In the genomic region with DNA sequence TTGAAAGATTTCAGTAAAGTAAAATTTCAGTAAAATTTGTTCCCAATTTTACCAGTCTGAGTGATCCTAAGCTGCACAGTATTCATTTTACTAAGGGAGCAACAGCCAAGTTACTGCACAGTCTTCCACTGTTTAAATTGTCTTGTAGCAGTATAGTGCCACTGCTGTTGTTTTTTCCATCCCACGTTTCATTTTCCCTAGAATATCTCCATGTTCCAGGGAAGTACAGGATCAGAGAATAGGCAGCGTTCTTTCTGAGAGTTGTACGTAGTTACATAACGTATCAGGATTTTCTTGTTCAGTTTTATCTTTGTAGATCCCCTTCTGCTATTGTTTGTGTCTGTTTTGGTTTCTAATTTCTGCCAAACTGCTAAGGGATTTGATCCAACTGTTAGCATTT, we compare ENCODE assay signal across 2 cellular contexts.
TF ChIP-seq lines count a peak whose summit lies in the region.

No MANE protein-coding gene starts in this region.

TF ChIP-seq in SK-N-SH, 30 proteins besides CTCF, POLR2A, EP300 and RAD21 (continued from another document):
- TF ChIP-seq, protein P1, sequence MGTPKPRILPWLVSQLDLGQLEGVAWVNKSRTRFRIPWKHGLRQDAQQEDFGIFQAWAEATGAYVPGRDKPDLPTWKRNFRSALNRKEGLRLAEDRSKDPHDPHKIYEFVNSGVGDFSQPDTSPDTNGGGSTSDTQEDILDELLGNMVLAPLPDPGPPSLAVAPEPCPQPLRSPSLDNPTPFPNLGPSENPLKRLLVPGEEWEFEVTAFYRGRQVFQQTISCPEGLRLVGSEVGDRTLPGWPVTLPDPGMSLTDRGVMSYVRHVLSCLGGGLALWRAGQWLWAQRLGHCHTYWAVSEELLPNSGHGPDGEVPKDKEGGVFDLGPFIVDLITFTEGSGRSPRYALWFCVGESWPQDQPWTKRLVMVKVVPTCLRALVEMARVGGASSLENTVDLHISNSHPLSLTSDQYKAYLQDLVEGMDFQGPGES (IDR thresholded peaks at IDR 0.05; ENCODE audit: low read depth, low read length): no peak
- no peak for TF ChIP-seq SIN3A (IDR thresholded peaks at IDR 0.05; ENCODE audit: borderline replicate concordance, low read depth, low read length)
- TF ChIP-seq RXRA (IDR thresholded peaks at IDR 0.05; ENCODE audit: borderline replicate concordance, low read depth): no peak

TF ChIP-seq in SK-N-SH treated with all-trans-retinoic acid at 6 μM for 48 hours, 23 proteins besides CTCF, POLR2A, EP300 and RAD21 (continued from another document):
- TF ChIP-seq, protein P2, sequence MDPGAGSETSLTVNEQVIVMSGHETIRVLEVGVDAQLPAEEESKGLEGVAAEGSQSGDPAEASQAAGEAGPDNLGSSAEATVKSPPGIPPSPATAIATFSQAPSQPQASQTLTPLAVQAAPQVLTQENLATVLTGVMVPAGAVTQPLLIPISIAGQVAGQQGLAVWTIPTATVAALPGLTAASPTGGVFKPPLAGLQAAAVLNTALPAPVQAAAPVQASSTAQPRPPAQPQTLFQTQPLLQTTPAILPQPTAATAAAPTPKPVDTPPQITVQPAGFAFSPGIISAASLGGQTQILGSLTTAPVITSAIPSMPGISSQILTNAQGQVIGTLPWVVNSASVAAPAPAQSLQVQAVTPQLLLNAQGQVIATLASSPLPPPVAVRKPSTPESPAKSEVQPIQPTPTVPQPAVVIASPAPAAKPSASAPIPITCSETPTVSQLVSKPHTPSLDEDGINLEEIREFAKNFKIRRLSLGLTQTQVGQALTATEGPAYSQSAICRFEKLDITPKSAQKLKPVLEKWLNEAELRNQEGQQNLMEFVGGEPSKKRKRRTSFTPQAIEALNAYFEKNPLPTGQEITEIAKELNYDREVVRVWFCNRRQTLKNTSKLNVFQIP (CRISPR knock-in tag; IDR thresholded peaks at IDR 0.05; ENCODE audit: borderline replicate concordance, low read depth): no peak
